8 cellular contexts compared by ENCODE assay signal in genomic region chr11:61362542-61362875, GRCh38.
A peak's percentile ranks its signal among the peaks of the same experiment; 100 is the strongest.
DNase-seq lines count a peak whose midpoint lies in the region; ATAC-seq lines count a peak whose summit lies in the region.

No MANE protein-coding gene starts in this region.

- H3K27ac ChIP-seq in iPS DF 6.9 (ENCODE audit: low read length) (no peak overlapping the region), skin epidermis (peak overlapping the region in 20 of 21 experiments; percentile 94 to 100 (median 99))

- whole genome bisulfite sequencing in iPS DF 6.9 (ENCODE audit: insufficient coverage, insufficient read length) = no CpG with 5 or more reads among the region's 12 CpGs

- DNase-seq in NCI-H510A treated with DMSO at 0.1 percent for 48 hours (lab: John Stamatoyannopoulos, UW) (peak; percentile 81), NCI-H510A (lab: John Stamatoyannopoulos, UW) (no peak), NCI-H82 (lab: John Stamatoyannopoulos, UW) (peak; percentile 66), adipocyte (ENCODE audit: low read depth) (peak; percentile 64), iPS DF 6.9 (ENCODE audit: low read depth, low spot score) (no peak), globus pallidus (ENCODE audit: low spot score) (no peak)

- H3K36me3 ChIP-seq in adipocyte (ENCODE audit: control insufficient read depth, insufficient read depth, low read length, severe bottlenecking) (peaks cover 36% of the 10 kb centered on the region), iPS DF 6.9 (ENCODE audit: control insufficient read depth, insufficient read depth, low read length) (peaks cover 13% of the 10 kb centered on the region; the same call in 1 of the 2 replicates)

- peak overlapping the region; percentile 96 for H3K9ac ChIP-seq in adipocyte (ENCODE audit: low read length)

- ATAC-seq in GM21367 (IDR thresholded peaks at IDR 0.05; ENCODE audit: unreplicated experiment) = no peak

- H3K27me3 ChIP-seq in adipocyte (replicated peaks; ENCODE audit: control insufficient read depth, insufficient read depth, low read length) = no peaks in the 10 kb centered on the region
- no peaks in the 10 kb centered on the region for H3K27me3 ChIP-seq in iPS DF 6.9 (ENCODE audit: control insufficient read depth, insufficient read depth, low read length)

- H3K9me3 ChIP-seq in adipocyte (ENCODE audit: control insufficient read depth, low read length) (no peaks in the 10 kb centered on the region), iPS DF 6.9 (ENCODE audit: control insufficient read depth, insufficient read depth, low read length) (no peaks in the 10 kb centered on the region)

- H3K4me1 ChIP-seq in adipocyte (ENCODE audit: control insufficient read depth, insufficient read depth, low read length) (peaks cover 31% of the 10 kb centered on the region), iPS DF 6.9 (ENCODE audit: control insufficient read depth, insufficient read depth, low read length) (no peaks in the 10 kb centered on the region)

- peak overlapping the region; percentile 95 for H3K4me3 ChIP-seq in adipocyte (ENCODE audit: low read length)
- H3K4me3 ChIP-seq in iPS DF 6.9 (ENCODE audit: low read length) = peak overlapping the region; percentile 51
- H3K4me3 ChIP-seq in skin epidermis = peak overlapping the region; percentile 50 to 80 (median 71)

Comparison
In these comparisons a context has a peak if more than half of its experiments do, and no peak if none do; other contexts are left out.
1. DNase-seq: peak in NCI-H510A treated with DMSO at 0.1 percent for 48 hours (single experiment), NCI-H82 (single experiment) and adipocyte (single experiment); none in NCI-H510A (single experiment), iPS DF 6.9 (single experiment) and globus pallidus (single experiment).
2. Peak in every context shown above with its lines, with median percentiles within 50 percentile points of each other: H3K4me3 ChIP-seq.